In genomic region chr15:96362759-96363678, GRCh38 we compare ENCODE assay signal across 13 cellular contexts. TPM values are rescaled to one million over a fixed set of nuclear protein-coding genes. Genes with fewer than 3 reads are reported as not detected.
DNase-seq lines count a peak whose midpoint lies in the region; ATAC-seq and TF ChIP-seq lines count a peak whose summit lies in the region.
"Had no signal": no experiment of that assay in that cellular context is flagged by ENCODE, and none has a peak within 500 bp of the region (broad histone marks: within the 10 kb centered on the region; RNA-seq: fewer than 3 reads in every experiment).

No MANE protein-coding gene starts in this region.

- 3% methylated on average over 37 of the region's 37 CpGs for WGBS in smooth muscle cell (ENCODE audit: low lambda C conversion rate)

- H3F3A ChIP-seq in smooth muscle cell (ENCODE audit: low read depth), result no peaks in the 10 kb centered on the region

- no peak for ATAC-seq in foreskin keratinocyte
- ATAC-seq: activated T-helper 17 cell treated with anti-CD3 and anti-CD28 coated beads, Interleukin-2, amount 50 U/mL, for 72 hours had no signal

- H3K4me2 ChIP-seq in smooth muscle cell, result peak overlapping the region; percentile 40

- no peaks in the 10 kb centered on the region for H4K20me1 ChIP-seq in smooth muscle cell (ENCODE audit: low read depth)

- no peak overlapping the region for H3K9ac ChIP-seq in smooth muscle cell (ENCODE audit: low read depth)
- H3K9ac ChIP-seq: parathyroid adenoma had no signal

- H3K4me1 Mint-ChIP-seq in T-helper 1 cell treated with Interleukin-12 subunit alpha and Interleukin-12 subunit beta and Interleukin-4 antibody, amounts not matched to agents 30 μg/mL and 1 μg/mL, for 36 hours (ENCODE audit: low read depth), result peaks cover 9% of the 10 kb centered on the region
- peaks cover 4 to 6% (median 4%) of the 10 kb centered on the region in 3 donors for H3K4me1 Mint-ChIP-seq in IgD-negative memory B cell

- H2AFZ ChIP-seq in smooth muscle cell (ENCODE audit: low read depth), result no peak overlapping the region
- H2AFZ ChIP-seq: parathyroid adenoma had no signal

- H3K36me3 Mint-ChIP-seq in T-helper 1 cell treated with Interleukin-12 subunit alpha and Interleukin-12 subunit beta and Interleukin-4 antibody, amounts not matched to agents 30 μg/mL and 1 μg/mL, for 36 hours (ENCODE audit: low read depth), result peaks cover 4% of the 10 kb centered on the region
- H3K36me3 Mint-ChIP-seq in IgD-negative memory B cell, result peaks cover 2% of the 10 kb centered on the region

- peak overlapping the region; percentile 54 for H3K27ac Mint-ChIP-seq in T-helper 1 cell treated with Interleukin-12 subunit alpha and Interleukin-12 subunit beta and Interleukin-4 antibody, amounts not matched to agents 30 μg/mL and 1 μg/mL, for 36 hours
- peak overlapping the region in 2 of 3 donors; percentile 55 to 73 for H3K27ac Mint-ChIP-seq in IgD-negative memory B cell
- H3K27ac Mint-ChIP-seq: activated T-helper 17 cell treated with anti-CD3 and anti-CD28 coated beads, Interleukin-2, amount 50 U/mL, for 72 hours had no signal

- H3K9me3 Mint-ChIP-seq in T-helper 1 cell treated with Interleukin-12 subunit alpha and Interleukin-12 subunit beta and Interleukin-4 antibody, amounts not matched to agents 30 μg/mL and 1 μg/mL, for 36 hours, result peaks cover 4% of the 10 kb centered on the region
- peaks cover 2 to 6% (median 2%) of the 10 kb centered on the region in 3 donors for H3K9me3 Mint-ChIP-seq in IgD-negative memory B cell

- peaks cover 69% of the 10 kb centered on the region for H3K4me1 ChIP-seq in smooth muscle cell (ENCODE audit: low read depth)
- H3K4me1 ChIP-seq in foreskin keratinocyte, result no peaks in the 10 kb centered on the region
- H3K4me1 ChIP-seq: parathyroid adenoma had no signal

- no peak for TF ChIP-seq CTCF in fibroblast of villous mesenchyme (IDR thresholded peaks at IDR 0.05; ENCODE audit: insufficient read depth, low read depth, low read length)
- no peak for TF ChIP-seq CTCF in smooth muscle cell (IDR thresholded peaks at IDR 0.05; ENCODE audit: borderline replicate concordance, insufficient read depth, poor library complexity, severe bottlenecking)
- no peak for TF ChIP-seq CTCF in foreskin keratinocyte (conservative IDR thresholded peaks at IDR 0.05)

- no peaks in the 10 kb centered on the region for H3K36me3 ChIP-seq in smooth muscle cell (ENCODE audit: low read depth)
- H3K36me3 ChIP-seq: Peyer's patch, thyroid gland had no signal

- peaks cover 100% of the 10 kb centered on the region for H3K27me3 ChIP-seq in smooth muscle cell (ENCODE audit: low read depth)
- H3K27me3 ChIP-seq in foreskin keratinocyte, result peaks cover 100% of the 10 kb centered on the region

- DNase-seq in T-helper 1 cell (no peak), fibroblast of villous mesenchyme (ENCODE audit: low read depth) (peak; percentile 47), smooth muscle cell (lab: John Stamatoyannopoulos, UW; ENCODE audit: unreplicated experiment) (no peak), pons (ENCODE audit: low spot score) (no peak), NCI-H128 (lab: John Stamatoyannopoulos, UW; ENCODE audit: unreplicated experiment) (no peak), foreskin keratinocyte (no peak)
- DNase-seq: cortex of kidney, Peyer's patch, thyroid gland had no signal

- H3K27ac ChIP-seq in smooth muscle cell (ENCODE audit: low read depth) (no peak overlapping the region), foreskin keratinocyte (no peak overlapping the region)
- H3K27ac ChIP-seq: parathyroid adenoma, Peyer's patch, thyroid gland had no signal

- H3K4me3 ChIP-seq in fibroblast of villous mesenchyme (ENCODE audit: low read depth, low read length) (peak overlapping the region; percentile 0), smooth muscle cell (no peak overlapping the region)
- H3K4me3 ChIP-seq: Peyer's patch, thyroid gland had no signal

- H3K27me3 Mint-ChIP-seq in T-helper 1 cell treated with Interleukin-12 subunit alpha and Interleukin-12 subunit beta and Interleukin-4 antibody, amounts not matched to agents 30 μg/mL and 1 μg/mL, for 36 hours (ENCODE audit: low read depth), result peaks cover 92% of the 10 kb centered on the region
- peaks cover 62% of the 10 kb centered on the region for H3K27me3 Mint-ChIP-seq in IgD-negative memory B cell

- H3K9me3 ChIP-seq in smooth muscle cell (replicated peaks; ENCODE audit: low read depth), result no peaks in the 10 kb centered on the region
- H3K9me3 ChIP-seq: Peyer's patch, thyroid gland had no signal

- H3K4me3 Mint-ChIP-seq in T-helper 1 cell treated with Interleukin-12 subunit alpha and Interleukin-12 subunit beta and Interleukin-4 antibody, amounts not matched to agents 30 μg/mL and 1 μg/mL, for 36 hours, result no peak overlapping the region
- peak overlapping the region in 1 of 4 donors; percentile 68 for H3K4me3 Mint-ChIP-seq in IgD-negative memory B cell
- H3K4me3 Mint-ChIP-seq: activated T-helper 17 cell treated with anti-CD3 and anti-CD28 coated beads, Interleukin-2, amount 50 U/mL, for 72 hours had no signal

- no peaks in the 10 kb centered on the region for H3K79me2 ChIP-seq in smooth muscle cell (ENCODE audit: low read depth)

RNA-seq across cellular contexts. Expression of gene NR2F2, which starts 32.5 kb away (rescaled TPM):
- not detected for polyA plus RNA-seq in IgD-negative memory B cell
- 73.1 and 96.3 TPM in 2 replicates for total RNA-seq in fibroblast of villous mesenchyme
- 4.5 and 9.8 TPM in 2 replicates for total RNA-seq in smooth muscle cell
- polyA plus RNA-seq in smooth muscle cell, result 4.7 and 11.3 TPM in 2 replicates
- total RNA-seq in foreskin keratinocyte, result 24.9 and 30.6 TPM in 2 replicates
- 20.3 and 20.8 TPM in 2 replicates for polyA plus RNA-seq in foreskin keratinocyte
- total RNA-seq: activated T-helper 17 cell treated with anti-CD3 and anti-CD28 coated beads, Interleukin-2, amount 50 U/mL, for 72 hours had no signal
